ENCODE assay signal across 1 cellular context in genomic region chr9:33263936-33264472, GRCh38.
TF ChIP-seq lines count a peak whose summit lies in the region.

No MANE protein-coding gene starts in this region.

TF ChIP-seq in GM23338, 12 proteins besides CTCF, POLR2A, EP300 and RAD21 (continued from another document):
- TF ChIP-seq, protein P1, sequence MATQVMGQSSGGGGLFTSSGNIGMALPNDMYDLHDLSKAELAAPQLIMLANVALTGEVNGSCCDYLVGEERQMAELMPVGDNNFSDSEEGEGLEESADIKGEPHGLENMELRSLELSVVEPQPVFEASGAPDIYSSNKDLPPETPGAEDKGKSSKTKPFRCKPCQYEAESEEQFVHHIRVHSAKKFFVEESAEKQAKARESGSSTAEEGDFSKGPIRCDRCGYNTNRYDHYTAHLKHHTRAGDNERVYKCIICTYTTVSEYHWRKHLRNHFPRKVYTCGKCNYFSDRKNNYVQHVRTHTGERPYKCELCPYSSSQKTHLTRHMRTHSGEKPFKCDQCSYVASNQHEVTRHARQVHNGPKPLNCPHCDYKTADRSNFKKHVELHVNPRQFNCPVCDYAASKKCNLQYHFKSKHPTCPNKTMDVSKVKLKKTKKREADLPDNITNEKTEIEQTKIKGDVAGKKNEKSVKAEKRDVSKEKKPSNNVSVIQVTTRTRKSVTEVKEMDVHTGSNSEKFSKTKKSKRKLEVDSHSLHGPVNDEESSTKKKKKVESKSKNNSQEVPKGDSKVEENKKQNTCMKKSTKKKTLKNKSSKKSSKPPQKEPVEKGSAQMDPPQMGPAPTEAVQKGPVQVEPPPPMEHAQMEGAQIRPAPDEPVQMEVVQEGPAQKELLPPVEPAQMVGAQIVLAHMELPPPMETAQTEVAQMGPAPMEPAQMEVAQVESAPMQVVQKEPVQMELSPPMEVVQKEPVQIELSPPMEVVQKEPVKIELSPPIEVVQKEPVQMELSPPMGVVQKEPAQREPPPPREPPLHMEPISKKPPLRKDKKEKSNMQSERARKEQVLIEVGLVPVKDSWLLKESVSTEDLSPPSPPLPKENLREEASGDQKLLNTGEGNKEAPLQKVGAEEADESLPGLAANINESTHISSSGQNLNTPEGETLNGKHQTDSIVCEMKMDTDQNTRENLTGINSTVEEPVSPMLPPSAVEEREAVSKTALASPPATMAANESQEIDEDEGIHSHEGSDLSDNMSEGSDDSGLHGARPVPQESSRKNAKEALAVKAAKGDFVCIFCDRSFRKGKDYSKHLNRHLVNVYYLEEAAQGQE (IDR thresholded peaks at IDR 0.05; ENCODE audit: unreplicated experiment): no peak
- TF ChIP-seq ZNF331 (CRISPR knock-in tag; IDR thresholded peaks at IDR 0.05; ENCODE audit: low read depth) (no peak), ETS1 (IDR thresholded peaks at IDR 0.05) (no peak), ZNF114 (CRISPR knock-in tag; IDR thresholded peaks at IDR 0.05) (no peak), NANOG (IDR thresholded peaks at IDR 0.05; ENCODE audit: borderline replicate concordance) (no peak), EZH2phosphoT487 (IDR thresholded peaks at IDR 0.05; ENCODE audit: unreplicated experiment) (no peak), JUNB (IDR thresholded peaks at IDR 0.05; ENCODE audit: unreplicated experiment) (no peak), STAT1 (IDR thresholded peaks at IDR 0.05; ENCODE audit: unreplicated experiment) (no peak), CREB1 (CRISPR knock-in tag; IDR thresholded peaks at IDR 0.05; ENCODE audit: low read depth) (no peak)
